Comparison of ENCODE assay signal across 11 cellular contexts in genomic region chr2:20072436-20073158, GRCh38. TPM values are rescaled to one million over a fixed set of nuclear protein-coding genes. Genes with fewer than 3 reads are reported as not detected.
DNase-seq lines count a peak whose midpoint lies in the region; ATAC-seq and TF ChIP-seq lines count a peak whose summit lies in the region.
"Had no signal": no experiment of that assay in that cellular context is flagged by ENCODE, and none has a peak within 500 bp of the region (broad histone marks: within the 10 kb centered on the region; RNA-seq: fewer than 3 reads in every experiment).

No MANE protein-coding gene starts in this region.

- 66 to 69% methylated on average over 7 of the region's 7 CpGs for WGBS in body of pancreas, 2 donors

- H3K4me1 ChIP-seq in body of pancreas (peaks cover 33% of the 10 kb centered on the region), iPS-15b (ENCODE audit: control insufficient read depth, insufficient read depth, low read length) (peaks cover 9% of the 10 kb centered on the region), gastrocnemius medialis (no peaks in the 10 kb centered on the region), Karpas-422 (ENCODE audit: low read length) (peaks cover 10% of the 10 kb centered on the region), HAP-1 (no peaks in the 10 kb centered on the region)

- TF ChIP-seq POLR2A in body of pancreas (IDR thresholded peaks at IDR 0.05) = no peak
- no peak for TF ChIP-seq POLR2A in gastrocnemius medialis (IDR thresholded peaks at IDR 0.05)

- DNase-seq in EH (ENCODE audit: low read depth) = peak; percentile 49
- DNase-seq in body of pancreas = no peak
- no peak for DNase-seq in gastrocnemius medialis
- no peak for DNase-seq in Karpas-422
- DNase-seq in substantia nigra (lab: John Stamatoyannopoulos, UW) = no peak
- no peak for DNase-seq in HAP-1 (ENCODE audit: low spot score in 2 of 2)
- DNase-seq: activated CD8-positive, alpha-beta memory T cell treated with anti-CD3 and anti-CD28 coated beads, Interleukin-2, amount 50 U/mL, for 4 hours; naive B cell; NCI-H1048 had no signal

- H3K4me2 ChIP-seq in Karpas-422 (ENCODE audit: low read depth, low read length, poor library complexity, severe bottlenecking) = no peak overlapping the region

- no peaks in the 10 kb centered on the region for H3K9me2 ChIP-seq in Karpas-422 (replicated peaks; ENCODE audit: insufficient read depth, low read length)

- intact Hi-C loops in body of pancreas (cut with DNase I) (no loop called here), gastrocnemius medialis (cut with DNase I; ENCODE audit: low total_unique reads) (no loop called here)

- no peak for TF ChIP-seq CTCF in body of pancreas (IDR thresholded peaks at IDR 0.05)
- no peak for TF ChIP-seq CTCF in gastrocnemius medialis (IDR thresholded peaks at IDR 0.05 in 4 of 5, conservative IDR thresholded peaks at IDR 0.05 in 1 of 5)

- in situ Hi-C loops in gastrocnemius medialis (cut with MboI; ENCODE audit: low sequenced_read_pairs in 4 of 4) = loop anchor here in 1 of 4 donors (25.0 kb wide), 1 partner anchor 565 kb away; no protein-coding TSS in a partner anchor
- in situ Hi-C loops in HAP-1 (cut with MboI; ENCODE audit: low sequenced_read_pairs) = no loop called here

- H4K20me1 ChIP-seq in Karpas-422 (ENCODE audit: insufficient read depth, low read depth, low read length) = no peaks in the 10 kb centered on the region

- H3K4me3 ChIP-seq in body of pancreas (no peak overlapping the region), iPS-15b (ENCODE audit: low read depth, low read length) (no peak overlapping the region), gastrocnemius medialis (no peak overlapping the region), Karpas-422 (ENCODE audit: low read length) (no peak overlapping the region), HAP-1 (no peak overlapping the region)

- H3K9me3 ChIP-seq in body of pancreas (no peaks in the 10 kb centered on the region), iPS-15b (ENCODE audit: control insufficient read depth, insufficient read depth, low read length) (no peaks in the 10 kb centered on the region), gastrocnemius medialis (no peaks in the 10 kb centered on the region), Karpas-422 (ENCODE audit: low read length) (no peaks in the 10 kb centered on the region), HAP-1 (no peaks in the 10 kb centered on the region)

- H3K27me3 ChIP-seq in body of pancreas (no peaks in the 10 kb centered on the region), iPS-15b (ENCODE audit: control insufficient read depth, insufficient read depth, low read length) (no peaks in the 10 kb centered on the region), gastrocnemius medialis (no peaks in the 10 kb centered on the region), Karpas-422 (ENCODE audit: low read length) (no peaks in the 10 kb centered on the region), HAP-1 (ENCODE audit: low read depth) (no peaks in the 10 kb centered on the region)

- no peak overlapping the region for H2AFZ ChIP-seq in Karpas-422 (ENCODE audit: low read length)

- H3K79me2 ChIP-seq in Karpas-422 (ENCODE audit: low read length) = no peaks in the 10 kb centered on the region

- H3K36me3 ChIP-seq in body of pancreas (replicated peaks in 1 of 2; ENCODE audit: insufficient read depth in 1 of 2, low read depth in 2 of 2) (no peaks in the 10 kb centered on the region), iPS-15b (ENCODE audit: control insufficient read depth, insufficient read depth, low read length) (no peaks in the 10 kb centered on the region), gastrocnemius medialis (no peaks in the 10 kb centered on the region), Karpas-422 (ENCODE audit: insufficient read depth, low read length) (no peaks in the 10 kb centered on the region), HAP-1 (replicated peaks) (no peaks in the 10 kb centered on the region)

- peak overlapping the region; percentile 32 for H3K9ac ChIP-seq in iPS-15b (ENCODE audit: low read depth, low read length)
- H3K9ac ChIP-seq in Karpas-422 (ENCODE audit: low read length) = no peak overlapping the region

- H3K27ac ChIP-seq in body of pancreas (peak overlapping the region; percentile 13 to 71 (median 59)), gastrocnemius medialis (peak overlapping the region; percentile 53 to 76 (median 64)), Karpas-422 (ENCODE audit: low read length) (no peak overlapping the region), substantia nigra (ENCODE audit: low read depth, low read length, poor library complexity, severe bottlenecking) (no peak overlapping the region)

- ATAC-seq in body of pancreas (no peak), gastrocnemius medialis (peak in 1 of 2 donors; percentile 47), GM19397 (IDR thresholded peaks at IDR 0.05; ENCODE audit: unreplicated experiment) (no peak)

RNA-seq across cellular contexts. Expression of gene LAPTM4A, which starts 21.2 kb away (rescaled TPM):
- 100 to 1,000 TPM in 1 of 2 donors, 10 to 100 TPM in 1; 39.9 to 100 TPM for total RNA-seq in body of pancreas
- total RNA-seq in gastrocnemius medialis = 10 to 100 TPM; 53.8 to 62.3 (median 57.4) TPM
- total RNA-seq in Karpas-422 (2014; rRNA removed; shearing (Covaris generic); ENCODE audit: low replicate concordance) = 11.7 and 37.2 TPM in 2 replicates

Comparison
In these comparisons a context has a peak if more than half of its experiments do, and no peak if none do; other contexts are left out.
1. H3K27ac ChIP-seq: peak in body of pancreas (4 of 4) and gastrocnemius medialis (4 of 4); none in Karpas-422 (single experiment) and substantia nigra (single experiment).